ENCODE assay signal across 27 cellular contexts in the genomic region with DNA sequence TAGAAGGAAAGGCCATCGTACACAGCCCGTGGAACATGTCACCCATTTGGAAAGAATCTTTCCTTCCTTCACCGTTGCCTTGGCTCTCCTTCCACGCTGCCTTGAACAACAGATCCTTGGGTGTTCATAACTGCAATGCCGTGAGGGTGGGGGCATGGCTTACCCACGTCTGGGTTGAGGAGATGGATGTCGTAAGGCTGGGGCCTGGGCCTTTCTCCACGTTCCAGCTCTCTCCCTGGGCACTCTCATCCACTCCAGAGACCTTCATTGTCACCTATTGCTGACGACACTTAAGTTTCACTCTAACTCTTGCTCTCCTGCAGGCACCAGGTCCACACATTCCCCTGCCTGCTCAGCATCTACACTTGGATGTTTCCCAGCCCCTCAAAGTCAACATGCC. TPM values are rescaled to one million over a fixed set of nuclear protein-coding genes. Genes with fewer than 3 reads are reported as not detected.
"Had no signal": no experiment of that assay in that cellular context is flagged by ENCODE, and none has a peak within 500 bp of the region (broad histone marks: within the 10 kb centered on the region; RNA-seq: fewer than 3 reads in every experiment).

No MANE protein-coding gene starts in this region.

- H3K9me3 ChIP-seq: adrenal gland, body of pancreas had no signal

- H3K4me1 ChIP-seq: adrenal gland, body of pancreas had no signal

- H3K4me3 Mint-ChIP-seq: activated B cell treated with CpG ODN at 0.5 μM for 24 hours; activated CD8-positive, alpha-beta T cell treated with anti-CD3 and anti-CD28 coated beads for 36 hours; activated naive CD4-positive, alpha-beta T cell treated with anti-CD3 and anti-CD28 coated beads for 36 hours; activated naive CD4-positive, alpha-beta T cell treated with anti-CD3 and anti-CD28 coated beads, Interleukin-2, amount 50 U/mL, for 24 hours; activated naive CD8-positive, alpha-beta T cell treated with anti-CD3 and anti-CD28 coated beads for 36 hours; activated naive CD8-positive, alpha-beta T cell treated with anti-CD3 and anti-CD28 coated beads, Interleukin-2, amount 50 U/mL, for 24 hours; activated T-helper 1 cell treated with anti-CD3 and anti-CD28 coated beads, Interleukin-12 subunit alpha, Interleukin-12 subunit beta, Interleukin-2, Interleukin-4 antibody, amounts not matched to agents 30 ng/mL and 10 ng/mL and 1 ng/mL, durations not matched to agents 14 hours and 24 hours and 36 hours; T-helper 17 cell; T-helper 2 cell treated with Interferon-gamma antibody and Interleukin-4, amounts not matched to agents 5 μg/mL and 100 μg/mL, for 36 hours had no signal

- DNase-seq: activated B cell treated with CpG ODN at 0.5 μM for 24 hours; activated CD4-positive, alpha-beta T cell treated with anti-CD3 and anti-CD28 coated beads for 48 hours; activated CD4-positive, alpha-beta T cell treated with anti-CD3 and anti-CD28 coated beads, Interleukin-2, amount 50 U/mL, for 1 hour; activated CD4-positive, alpha-beta T cell treated with anti-CD3 and anti-CD28 coated beads, Interleukin-2, amount 50 U/mL, for 48 hours; activated CD8-positive, alpha-beta memory T cell treated with anti-CD3 and anti-CD28 coated beads for 24 hours; activated CD8-positive, alpha-beta T cell treated with anti-CD3 and anti-CD28 coated beads for 36 hours; activated effector memory CD4-positive, alpha-beta T cell treated with anti-CD3 and anti-CD28 coated beads, Interleukin-2, amount 50 U/mL, for 16 hours; activated naive CD4-positive, alpha-beta T cell treated with anti-CD3 and anti-CD28 coated beads for 36 hours; activated naive CD8-positive, alpha-beta T cell treated with anti-CD3 and anti-CD28 coated beads for 36 hours; activated naive CD8-positive, alpha-beta T cell treated with anti-CD3 and anti-CD28 coated beads, Interleukin-2, amount 50 U/mL, for 24 hours; activated T-cell treated with anti-CD3 and anti-CD28 coated beads, Interleukin-2, amount 50 U/mL, for 1 hour; activated T-cell treated with anti-CD3 and anti-CD28 coated beads, Interleukin-2, amount 50 U/mL, for 48 hours; adrenal gland; amygdala; aorta; body of pancreas; caudate nucleus; cortex of kidney; effector CD8-positive, alpha-beta T cell; foreskin fibroblast; T-helper 1 cell; T-helper 17 cell; T1000 had no signal

- H3K27ac Mint-ChIP-seq: activated B cell treated with CpG ODN at 0.5 μM for 24 hours; activated CD8-positive, alpha-beta T cell treated with anti-CD3 and anti-CD28 coated beads for 36 hours; activated naive CD4-positive, alpha-beta T cell treated with anti-CD3 and anti-CD28 coated beads for 36 hours; activated naive CD4-positive, alpha-beta T cell treated with anti-CD3 and anti-CD28 coated beads, Interleukin-2, amount 50 U/mL, for 24 hours; activated naive CD8-positive, alpha-beta T cell treated with anti-CD3 and anti-CD28 coated beads for 36 hours; activated naive CD8-positive, alpha-beta T cell treated with anti-CD3 and anti-CD28 coated beads, Interleukin-2, amount 50 U/mL, for 24 hours; activated T-helper 1 cell treated with anti-CD3 and anti-CD28 coated beads, Interleukin-12 subunit alpha, Interleukin-12 subunit beta, Interleukin-2, Interleukin-4 antibody, amounts not matched to agents 30 ng/mL and 10 ng/mL and 1 ng/mL, durations not matched to agents 14 hours and 24 hours and 36 hours; activated T-helper 2 cell treated with anti-CD3 and anti-CD28 coated beads, Interferon-gamma antibody, Interleukin-2, Interleukin-4, amounts not matched to agents 10 μg/mL and 5 μg/mL and 100 μg/mL, durations not matched to agents 14 hours and 24 hours and 36 hours; T-helper 17 cell; T-helper 2 cell treated with Interferon-gamma antibody and Interleukin-4, amounts not matched to agents 5 μg/mL and 100 μg/mL, for 36 hours had no signal

- H3K9me3 Mint-ChIP-seq: activated B cell treated with CpG ODN at 0.5 μM for 24 hours; activated CD8-positive, alpha-beta T cell treated with anti-CD3 and anti-CD28 coated beads for 36 hours; activated naive CD4-positive, alpha-beta T cell treated with anti-CD3 and anti-CD28 coated beads for 36 hours; activated naive CD4-positive, alpha-beta T cell treated with anti-CD3 and anti-CD28 coated beads, Interleukin-2, amount 50 U/mL, for 24 hours; activated naive CD8-positive, alpha-beta T cell treated with anti-CD3 and anti-CD28 coated beads for 36 hours; activated naive CD8-positive, alpha-beta T cell treated with anti-CD3 and anti-CD28 coated beads, Interleukin-2, amount 50 U/mL, for 24 hours had no signal

- H3K27me3 ChIP-seq: body of pancreas had no signal

- H3K4me1 Mint-ChIP-seq: activated B cell treated with CpG ODN at 0.5 μM for 24 hours; activated naive CD4-positive, alpha-beta T cell treated with anti-CD3 and anti-CD28 coated beads, Interleukin-2, amount 50 U/mL, for 24 hours; activated naive CD8-positive, alpha-beta T cell treated with anti-CD3 and anti-CD28 coated beads for 36 hours; activated naive CD8-positive, alpha-beta T cell treated with anti-CD3 and anti-CD28 coated beads, Interleukin-2, amount 50 U/mL, for 24 hours had no signal

- H3K27ac ChIP-seq: adrenal gland, body of pancreas had no signal

- H3K36me3 Mint-ChIP-seq: activated naive CD4-positive, alpha-beta T cell treated with anti-CD3 and anti-CD28 coated beads, Interleukin-2, amount 50 U/mL, for 24 hours; activated naive CD8-positive, alpha-beta T cell treated with anti-CD3 and anti-CD28 coated beads for 36 hours had no signal

RNA-seq across cellular contexts. Expression of gene ANO2, which starts 19.4 kb away (rescaled TPM):
- total RNA-seq: activated B cell treated with CpG ODN at 0.5 μM for 24 hours; activated CD8-positive, alpha-beta T cell treated with anti-CD3 and anti-CD28 coated beads for 36 hours; activated naive CD4-positive, alpha-beta T cell treated with anti-CD3 and anti-CD28 coated beads for 36 hours; activated naive CD8-positive, alpha-beta T cell treated with anti-CD3 and anti-CD28 coated beads for 36 hours; activated T-helper 1 cell treated with anti-CD3 and anti-CD28 coated beads, Interleukin-12 subunit alpha, Interleukin-12 subunit beta, Interleukin-2, Interleukin-4 antibody, amounts not matched to agents 30 ng/mL and 10 ng/mL and 1 ng/mL, durations not matched to agents 14 hours and 24 hours and 36 hours; activated T-helper 2 cell treated with anti-CD3 and anti-CD28 coated beads, Interferon-gamma antibody, Interleukin-2, Interleukin-4, amounts not matched to agents 10 μg/mL and 5 μg/mL and 100 μg/mL, durations not matched to agents 14 hours and 24 hours and 36 hours had no signal
